29 cellular contexts compared by ENCODE assay signal in the genomic region with DNA sequence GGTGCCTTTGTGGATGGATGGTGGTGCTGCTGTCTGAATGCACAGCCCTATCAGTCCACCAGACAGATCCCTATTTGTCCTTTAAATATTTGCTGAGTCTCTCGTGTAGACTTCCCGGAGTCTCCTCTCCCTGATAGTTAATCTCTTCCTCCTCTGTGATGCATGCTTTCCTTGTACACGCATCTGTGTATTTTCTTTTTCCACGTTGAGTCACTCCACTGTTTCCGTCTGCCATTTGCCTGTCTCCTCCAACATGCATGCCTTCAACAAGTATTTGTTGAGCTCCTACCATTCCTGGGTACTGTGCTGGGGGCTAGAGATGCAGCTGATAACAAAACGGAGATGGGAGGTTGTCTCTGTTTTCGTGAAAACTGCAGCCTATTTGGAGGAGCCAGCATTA.
"Had no signal": no experiment of that assay in that cellular context is flagged by ENCODE, and none has a peak within 500 bp of the region (broad histone marks: within the 10 kb centered on the region; RNA-seq: fewer than 3 reads in every experiment).

No MANE protein-coding gene starts in this region.

- H3K27ac ChIP-seq: esophagus muscularis mucosa, foreskin keratinocyte, gastroesophageal sphincter, ovary, psoas muscle, sigmoid colon, spleen, thoracic aorta, tibial nerve, upper lobe of left lung had no signal

- H3K9me3 Mint-ChIP-seq: stimulated activated naive B cell treated with anti-CD40 and anti-IgM and Interleukin-4, amounts not matched to agents 10 μg/mL and 1 μg/mL and 100 μg/mL, for 72 hours had no signal

- ATAC-seq: foreskin keratinocyte; gastroesophageal sphincter; heart right ventricle; naive thymus-derived CD4-positive, alpha-beta T cell; psoas muscle; stimulated activated naive B cell treated with anti-CD40 and anti-IgM and Interleukin-4, amounts not matched to agents 10 μg/mL and 1 μg/mL and 100 μg/mL, for 72 hours had no signal

- DNase-seq: effector CD4-positive, alpha-beta T cell; foreskin keratinocyte; glutamatergic neuron; heart right ventricle; hippocampal formation; kidney glomerular epithelial cell; left colon; left ventricle myocardium superior; midbrain; naive thymus-derived CD4-positive, alpha-beta T cell; occipital lobe; ovary; posterior cingulate gyrus; psoas muscle; right cardiac atrium; sigmoid colon; spleen; stimulated activated CD4-positive, alpha-beta T cell treated with anti-CD3 and anti-CD28 coated beads, Interleukin-2, amount 100 ng/mL, for 48 hours; stimulated activated naive B cell treated with anti-CD40 and anti-IgM and Interleukin-4, amounts not matched to agents 10 μg/mL and 1 μg/mL and 100 μg/mL, for 72 hours; upper lobe of left lung had no signal

- H3K9me3 ChIP-seq: ovary, psoas muscle, sigmoid colon, thoracic aorta, upper lobe of left lung had no signal

- H3K27ac Mint-ChIP-seq: memory B cell; naive thymus-derived CD4-positive, alpha-beta T cell; nephron; stimulated activated naive B cell treated with anti-CD40 and anti-IgM and Interleukin-4, amounts not matched to agents 10 μg/mL and 1 μg/mL and 100 μg/mL, for 72 hours; stimulated activated naive CD8-positive, alpha-beta T cell treated with anti-CD3 and anti-CD28 coated beads, Interleukin-15, Interleukin-2, amounts not matched to agents 100 ng/mL and 50 ng/mL, for 24 hours had no signal

- H3K4me1 Mint-ChIP-seq: memory B cell; naive thymus-derived CD4-positive, alpha-beta T cell; stimulated activated naive B cell treated with anti-CD40 and anti-IgM and Interleukin-4, amounts not matched to agents 10 μg/mL and 1 μg/mL and 100 μg/mL, for 72 hours had no signal

- H3K27me3 Mint-ChIP-seq: stimulated activated naive CD8-positive, alpha-beta T cell treated with anti-CD3 and anti-CD28 coated beads, Interleukin-15, Interleukin-2, amounts not matched to agents 100 ng/mL and 50 ng/mL, for 24 hours had no signal

- H3K4me1 ChIP-seq: foreskin keratinocyte, psoas muscle, sigmoid colon, spleen, tibial nerve, upper lobe of left lung had no signal

- H3K4me3 ChIP-seq: dorsolateral prefrontal cortex, esophagus muscularis mucosa, gastroesophageal sphincter, heart right ventricle, lung, ovary, psoas muscle, sigmoid colon, spleen, thoracic aorta, tibial nerve, upper lobe of left lung had no signal

- H3K36me3 ChIP-seq: esophagus muscularis mucosa, gastroesophageal sphincter, heart right ventricle, ovary, sigmoid colon, spleen, thoracic aorta, tibial nerve, upper lobe of left lung had no signal

- H3K27me3 ChIP-seq: dorsolateral prefrontal cortex, esophagus muscularis mucosa, foreskin keratinocyte, gastroesophageal sphincter, heart right ventricle, ovary, tibial nerve, upper lobe of left lung had no signal

- H3K36me3 Mint-ChIP-seq: memory B cell; naive thymus-derived CD4-positive, alpha-beta T cell; stimulated activated naive B cell treated with anti-CD40 and anti-IgM and Interleukin-4, amounts not matched to agents 10 μg/mL and 1 μg/mL and 100 μg/mL, for 72 hours had no signal

- H3K4me3 Mint-ChIP-seq: memory B cell; naive thymus-derived CD4-positive, alpha-beta T cell; nephron; stimulated activated naive B cell treated with anti-CD40 and anti-IgM and Interleukin-4, amounts not matched to agents 10 μg/mL and 1 μg/mL and 100 μg/mL, for 72 hours; stimulated activated naive CD8-positive, alpha-beta T cell treated with anti-CD3 and anti-CD28 coated beads, Interleukin-15, Interleukin-2, amounts not matched to agents 100 ng/mL and 50 ng/mL, for 24 hours had no signal
